ENCODE assay signal across 13 cellular contexts in the genomic region with DNA sequence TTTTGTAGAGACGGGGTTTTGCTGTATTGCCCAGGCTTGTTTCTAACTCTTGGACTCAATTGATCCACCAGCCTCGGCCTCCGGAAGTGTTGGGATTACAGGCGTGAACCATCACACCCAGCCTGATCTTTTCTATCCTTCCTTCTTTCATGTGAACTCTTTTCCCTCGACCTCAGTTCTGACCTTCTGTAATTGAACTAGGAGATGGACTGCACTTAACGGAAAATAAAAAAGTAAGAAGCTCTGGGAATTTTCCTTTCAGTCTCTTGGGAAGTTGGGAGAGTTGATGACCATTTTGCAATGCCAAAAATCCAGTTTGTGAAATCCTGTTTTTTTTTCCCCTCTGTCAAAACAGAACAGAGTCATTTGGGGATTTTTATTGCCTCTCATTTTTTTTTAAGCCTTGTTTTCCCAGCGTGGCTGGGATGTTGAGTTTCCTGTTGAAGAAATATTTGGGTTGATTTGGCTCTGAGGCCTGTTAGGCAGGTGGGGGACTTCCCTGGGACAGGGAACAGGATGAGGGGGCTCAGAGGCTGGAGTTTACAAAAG. TPM values are rescaled to one million over a fixed set of nuclear protein-coding genes. Genes with fewer than 3 reads are reported as not detected.
A peak's percentile ranks its signal among the peaks of the same experiment; 100 is the strongest.
DNase-seq lines count a peak whose midpoint lies in the region; ATAC-seq, FAIRE-seq and TF ChIP-seq lines count a peak whose summit lies in the region.
"Had no signal": no experiment of that assay in that cellular context is flagged by ENCODE, and none has a peak within 500 bp of the region (broad histone marks: within the 10 kb centered on the region; RNA-seq: fewer than 3 reads in every experiment).

No MANE protein-coding gene starts in this region.

- WGBS in mesendoderm (ENCODE audit: extremely low coverage, insufficient coverage, low lambda C conversion rate), result no CpG with 5 or more reads among the region's 7 CpGs

- no peaks in the 10 kb centered on the region for H3K9me1 ChIP-seq in keratinocyte (ENCODE audit: control insufficient read depth, extremely low read depth, insufficient read depth, low read length)

- dilution Hi-C loops in keratinocyte (cut with MboI; ENCODE audit: extremely low pct_ligation_motif_present, low sequenced_read_pairs), result no loop called here

- no peak for TF ChIP-seq CTCF in AG10803 (conservative IDR thresholded peaks at IDR 0.05; ENCODE audit: low read length)
- no peak for TF ChIP-seq CTCF in coronary artery (IDR thresholded peaks at IDR 0.05)
- TF ChIP-seq CTCF in keratinocyte (optimal IDR thresholded peaks at IDR 0.05 in 1 of 3, IDR thresholded peaks at IDR 0.05 in 1 of 3, conservative IDR thresholded peaks at IDR 0.05 in 1 of 3; ENCODE audit: extremely low read depth in 1 of 3, insufficient read depth in 2 of 3, low read length in 3 of 3), result no peak
- no peak for TF ChIP-seq CTCF in GM10266 (IDR thresholded peaks at IDR 0.05; ENCODE audit: control insufficient read depth, insufficient read depth, low read depth, missing control alignments)

- H3K4me3 ChIP-seq in AG10803 (ENCODE audit: low read length), result no peak overlapping the region
- no peak overlapping the region for H3K4me3 ChIP-seq in coronary artery
- H3K4me3 ChIP-seq in keratinocyte (ENCODE audit: control insufficient read depth in 2 of 3, extremely low read depth in 1 of 3, insufficient read depth in 2 of 3, low read depth in 1 of 3, low read length in 3 of 3), result no peak overlapping the region
- no peak overlapping the region for H3K4me3 ChIP-seq in mesendoderm (ENCODE audit: low read length)

- H3K27ac ChIP-seq in coronary artery (peak overlapping the region; percentile 58 to 89), keratinocyte (ENCODE audit: control insufficient read depth, insufficient read depth, low read length) (no peak overlapping the region), mesendoderm (ENCODE audit: low read depth, low read length) (no peak overlapping the region)

- H3K4me1 ChIP-seq in keratinocyte (ENCODE audit: control insufficient read depth, extremely low read depth, insufficient read depth, low read length) (peaks cover 11% of the 10 kb centered on the region), mesendoderm (ENCODE audit: control insufficient read depth, low read depth, low read length) (no peaks in the 10 kb centered on the region)

- H3K56ac ChIP-seq in mesendoderm (ENCODE audit: low read length), result no peak overlapping the region

- H3K27me3 ChIP-seq in keratinocyte (ENCODE audit: control insufficient read depth, extremely low read depth, insufficient read depth, low read length) (no peaks in the 10 kb centered on the region), mesendoderm (ENCODE audit: insufficient read depth, low read length, poor library complexity) (no peaks in the 10 kb centered on the region)

- peak overlapping the region; percentile 26 for H2AFZ ChIP-seq in keratinocyte (ENCODE audit: control insufficient read depth, low read length)

- no peak overlapping the region for H3K23ac ChIP-seq in mesendoderm (ENCODE audit: low read length)

- H3K79me2 ChIP-seq in keratinocyte (ENCODE audit: control insufficient read depth, insufficient read depth, low read length) (no peaks in the 10 kb centered on the region), mesendoderm (ENCODE audit: control insufficient read depth, insufficient read depth, low read length) (no peaks in the 10 kb centered on the region)

- DNase-seq in AG10803 (ENCODE audit: low read depth), result peak; percentile 77
- no peak for DNase-seq in coronary artery (ENCODE audit: low spot score)
- DNase-seq in keratinocyte (ENCODE audit: low read depth, low spot score), result no peak
- DNase-seq in sciatic nerve (ENCODE audit: low spot score), result no peak
- DNase-seq in SKM-1 treated with dmso at 0.1 percent for 144 hours (lab: John Stamatoyannopoulos, UW; ENCODE audit: unreplicated experiment), result no peak
- no peak for DNase-seq in activated naive CD4-positive, alpha-beta T cell (lab: John Stamatoyannopoulos, UW)
- no peak for DNase-seq in GM10266 (ENCODE audit: extremely low spot score)
- DNase-seq in mesendoderm, result no peak
- DNase-seq: activated gamma-delta T cell, DMS153, natural killer cell, NCI-H1048 had no signal

- no peak overlapping the region for H4K5ac ChIP-seq in mesendoderm (ENCODE audit: low read length)

- H3K4me2 ChIP-seq in keratinocyte (ENCODE audit: control insufficient read depth, extremely low read depth, insufficient read depth, low read depth, low read length) (no peak overlapping the region), mesendoderm (ENCODE audit: low read length) (no peak overlapping the region)

- no peak overlapping the region for H4K8ac ChIP-seq in mesendoderm (ENCODE audit: low read depth, low read length)

- no peak overlapping the region for H2AK5ac ChIP-seq in mesendoderm (ENCODE audit: low read length)

- H3K36me3 ChIP-seq in keratinocyte (ENCODE audit: control insufficient read depth in 2 of 2, extremely low read depth in 1 of 2, insufficient read depth in 2 of 2, low read length in 2 of 2), result no peaks in the 10 kb centered on the region
- no peaks in the 10 kb centered on the region for H3K36me3 ChIP-seq in mesendoderm (ENCODE audit: control insufficient read depth, insufficient read depth, low read length)

- H2BK15ac ChIP-seq in mesendoderm (replicated peaks; ENCODE audit: low read depth), result no peak overlapping the region

- no peaks in the 10 kb centered on the region for H3K79me1 ChIP-seq in mesendoderm (ENCODE audit: low read length)

- no peak for FAIRE-seq in keratinocyte (lab: Jason Lieb, UNC)
- FAIRE-seq: A204.1 had no signal

- no peak overlapping the region for H2BK120ac ChIP-seq in mesendoderm (ENCODE audit: low read depth, low read length)

- H3K9me3 ChIP-seq in keratinocyte (ENCODE audit: control insufficient read depth, low read depth, low read length), result peaks cover 4% of the 10 kb centered on the region

- no peaks in the 10 kb centered on the region for H4K20me1 ChIP-seq in keratinocyte (ENCODE audit: control insufficient read depth, extremely low read depth, insufficient read depth, low read length)

- no peak overlapping the region for H3K9ac ChIP-seq in keratinocyte (ENCODE audit: control insufficient read depth, extremely low read depth, insufficient read depth, low read length)
- no peak overlapping the region for H3K9ac ChIP-seq in mesendoderm (ENCODE audit: low read length)

- no peak overlapping the region for H2BK5ac ChIP-seq in mesendoderm (ENCODE audit: low read length)

- H3K18ac ChIP-seq in mesendoderm (ENCODE audit: low read length), result no peak overlapping the region

- H3K4ac ChIP-seq in mesendoderm (ENCODE audit: low read depth, low read length), result no peak overlapping the region

- intact Hi-C loops in sciatic nerve (cut with DNase I), result loop anchor here (10.0 kb wide), 1 partner anchor 89 kb away; no protein-coding TSS in a partner anchor

- ATAC-seq in sciatic nerve, result peak; percentile 75
- ATAC-seq: natural killer cell had no signal

RNA-seq across cellular contexts. Expression of a gene that starts 26.9 kb away (rescaled TPM):
- polyA plus RNA-seq in keratinocyte, result 92.3 to 130 TPM (median 102 TPM) in 3 replicates
- polyA plus RNA-seq in keratinocyte (2011; ENCODE audit: low read depth), result 25.3 TPM
- 97.1 and 168 TPM in 2 replicates for polyA plus RNA-seq in keratinocyte (2011; cell fraction: cytosol; rRNA removed)
- 81.0 and 113 TPM in 2 replicates for polyA plus RNA-seq in keratinocyte (2011; cell fraction: nucleus; rRNA removed)
- polyA plus RNA-seq in keratinocyte (2012; ENCODE audit: low replicate concordance), result 103 and 190 TPM in 2 replicates
- polyA minus RNA-seq in keratinocyte, result 105 to 302 TPM (median 113 TPM) in 3 replicates
- 191 TPM for polyA minus RNA-seq in keratinocyte (2011; cell fraction: cytosol; rRNA and poly(A)+ RNA removed)
- polyA minus RNA-seq in keratinocyte (2011; cell fraction: nucleus; rRNA and poly(A)+ RNA removed), result 57.7 and 69.0 TPM in 2 replicates
- 241 TPM for total RNA-seq in sciatic nerve
- 96.2 TPM for polyA plus RNA-seq in mesendoderm (2013, experiment 1 of 2)
- 99.0 TPM for polyA plus RNA-seq in mesendoderm (2013, experiment 2 of 2)

RNA-seq across cellular contexts. Expression of a gene that starts 35.7 kb away (rescaled TPM):
- not detected in 3 replicates for polyA plus RNA-seq in keratinocyte
- polyA plus RNA-seq in keratinocyte (2011; ENCODE audit: low read depth), result 0.46 TPM
- polyA plus RNA-seq in keratinocyte (2011; cell fraction: cytosol; rRNA removed), result 0.14 TPM in 1 of 2 replicates, not detected in the other
- 0.22 and 0.28 TPM in 2 replicates for polyA plus RNA-seq in keratinocyte (2011; cell fraction: nucleus; rRNA removed)
- polyA plus RNA-seq in keratinocyte (2012; ENCODE audit: low replicate concordance), result not detected in 2 replicates
- polyA minus RNA-seq in keratinocyte, result 0.33 to 2.7 TPM in 2 of 3 replicates, not detected in the other
- not detected for polyA minus RNA-seq in keratinocyte (2011; cell fraction: cytosol; rRNA and poly(A)+ RNA removed)
- 0.63 TPM in 1 of 2 replicates, not detected in the other for polyA minus RNA-seq in keratinocyte (2011; cell fraction: nucleus; rRNA and poly(A)+ RNA removed)
- 0.45 TPM for total RNA-seq in sciatic nerve
- polyA plus RNA-seq in mesendoderm (2013, experiment 1 of 2), result not detected
- polyA plus RNA-seq in mesendoderm (2013, experiment 2 of 2), result not detected

RNA-seq across cellular contexts. Expression of a gene that starts 44.5 kb away (rescaled TPM):
- 1.6 to 4.4 TPM (median 3.0 TPM) in 3 replicates for polyA plus RNA-seq in keratinocyte
- polyA plus RNA-seq in keratinocyte (2011; ENCODE audit: low read depth), result 2.1 TPM
- 2.4 and 5.0 TPM in 2 replicates for polyA plus RNA-seq in keratinocyte (2011; cell fraction: cytosol; rRNA removed)
- 5.6 and 6.7 TPM in 2 replicates for polyA plus RNA-seq in keratinocyte (2011; cell fraction: nucleus; rRNA removed)
- 4.1 and 8.3 TPM in 2 replicates for polyA plus RNA-seq in keratinocyte (2012; ENCODE audit: low replicate concordance)
- 1.6 to 3.7 TPM (median 2.1 TPM) in 3 replicates for polyA minus RNA-seq in keratinocyte
- 10.9 TPM for polyA minus RNA-seq in keratinocyte (2011; cell fraction: cytosol; rRNA and poly(A)+ RNA removed)
- 3.8 and 4.0 TPM in 2 replicates for polyA minus RNA-seq in keratinocyte (2011; cell fraction: nucleus; rRNA and poly(A)+ RNA removed)
- total RNA-seq in sciatic nerve, result 106 TPM
- polyA plus RNA-seq in mesendoderm (2013, experiment 1 of 2), result 5.9 TPM
- polyA plus RNA-seq in mesendoderm (2013, experiment 2 of 2), result 5.8 TPM

Comparison
In these comparisons a context has a peak if more than half of its experiments do, and no peak if none do; other contexts are left out.
1. H3K27ac ChIP-seq: peak in coronary artery (2 of 2); none in keratinocyte (single experiment) and mesendoderm (single experiment).